Comparison of ENCODE assay signal across 8 cellular contexts in genomic region chr9:72363226-72363625, GRCh38. TPM values are rescaled to one million over a fixed set of nuclear protein-coding genes. Genes with fewer than 3 reads are reported as not detected.
DNase-seq lines count a peak whose midpoint lies in the region; ATAC-seq and TF ChIP-seq lines count a peak whose summit lies in the region.

No MANE protein-coding gene starts in this region.

- ATAC-seq in naive B cell (ENCODE audit: low read depth in 2 of 2) (no peak), HG02884 (IDR thresholded peaks at IDR 0.05; ENCODE audit: unreplicated experiment) (no peak), GM21526 (IDR thresholded peaks at IDR 0.05; ENCODE audit: low FRiP score, unreplicated experiment) (no peak)

- no peaks in the 10 kb centered on the region for H3K9me3 ChIP-seq in BLaER1
- H3K9me3 ChIP-seq in colonic mucosa: no peaks in the 10 kb centered on the region

- peak overlapping the region; percentile 93 to 98 (median 98) for H3K4me3 Mint-ChIP-seq in naive B cell

- H3K9me3 Mint-ChIP-seq in naive B cell: no peaks in the 10 kb centered on the region

- H3K27ac Mint-ChIP-seq in naive B cell: peak overlapping the region; percentile 65 to 99 (median 90)

- DNase-seq in LNCaP clone FGC (ENCODE audit: low read depth): no peak
- DNase-seq in colonic mucosa: no peak
- no peak for DNase-seq in naive B cell
- no peak for DNase-seq in AG08396 (ENCODE audit: low spot score)
- no peak for DNase-seq in activated CD4-positive, alpha-beta T cell treated with anti-CD3 and anti-CD28 coated beads for 48 hours

- H3K4me3 ChIP-seq in BLaER1 (peak overlapping the region; percentile 89), LNCaP clone FGC (ENCODE audit: low read depth, low read length) (peak overlapping the region; percentile 91), colonic mucosa (peak overlapping the region; percentile 79)

- H3K4me1 ChIP-seq in BLaER1: peaks cover 43% of the 10 kb centered on the region
- H3K4me1 ChIP-seq in colonic mucosa: peaks cover 6% of the 10 kb centered on the region

- H3K36me3 ChIP-seq in BLaER1: peaks cover 45% of the 10 kb centered on the region
- H3K36me3 ChIP-seq in colonic mucosa: peaks cover 5% of the 10 kb centered on the region

- H3K36me3 Mint-ChIP-seq in naive B cell: peaks cover 1 to 7% of the 10 kb centered on the region in 2 donors

- TF ChIP-seq CTCF in LNCaP clone FGC (IDR thresholded peaks at IDR 0.05; ENCODE audit: control insufficient read depth, extremely low read depth, insufficient read depth) (no peak), colonic mucosa (IDR thresholded peaks at IDR 0.05) (no peak)

- H3K9ac ChIP-seq in BLaER1 (peak overlapping the region; percentile 99), colonic mucosa (ENCODE audit: low read depth in 2 of 2, low read length in 2 of 2) (peak overlapping the region; percentile 89 to 100)

- no peaks in the 10 kb centered on the region for H3K27me3 ChIP-seq in BLaER1
- H3K27me3 ChIP-seq in colonic mucosa: no peaks in the 10 kb centered on the region

- intact Hi-C loops in colonic mucosa (cut with DNase I): loop anchor here (5.0 kb wide), 1 partner anchor 56 kb away; no protein-coding TSS in a partner anchor

- peaks cover 58% of the 10 kb centered on the region for H4K20me1 ChIP-seq in BLaER1

- H3K4me2 ChIP-seq in BLaER1: peak overlapping the region; percentile 94

- H3K27me3 Mint-ChIP-seq in naive B cell: no peaks in the 10 kb centered on the region

- H3K27ac ChIP-seq in BLaER1: peak overlapping the region; percentile 98
- peak overlapping the region; percentile 100 for H3K27ac ChIP-seq in colonic mucosa

- H3K4me1 Mint-ChIP-seq in naive B cell: peaks cover 30 to 52% (median 46%) of the 10 kb centered on the region in 3 donors

RNA-seq across cellular contexts. Expression of gene ZFAND5, which starts 1.8 kb away (rescaled TPM):
- total RNA-seq in colonic mucosa: 100 to 1,000 TPM in 1 of 2 donors, 10 to 100 TPM in 1; 86.9 to 164 TPM
- 100 to 1,000 TPM in 1 of 6 donors, 10 to 100 TPM in 5; 59.6 to 100 (median 75.3) TPM for polyA plus RNA-seq in naive B cell (ENCODE audit: low read depth in 6 of 6)
